8 cellular contexts compared by ENCODE assay signal in the genomic region with DNA sequence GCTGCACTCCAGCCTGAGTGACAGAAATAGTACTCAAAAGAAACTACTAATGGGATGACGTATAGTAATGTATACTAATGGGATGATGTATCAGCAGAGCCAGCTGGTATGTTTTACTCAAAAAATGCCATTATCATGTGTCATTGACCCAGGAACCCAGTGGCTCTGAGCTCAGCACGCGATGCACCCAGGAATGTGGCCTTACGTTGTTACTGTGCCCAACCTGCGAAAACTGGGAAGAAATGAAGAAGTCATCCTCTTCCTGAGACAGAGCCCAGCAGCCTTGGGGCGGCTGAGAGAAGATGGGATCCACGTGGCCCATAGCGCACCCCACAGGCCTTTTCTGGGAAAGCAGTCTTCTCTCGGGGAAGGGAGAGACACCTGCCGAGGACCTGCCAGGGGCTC. TPM values are rescaled to one million over a fixed set of nuclear protein-coding genes. Genes with fewer than 3 reads are reported as not detected.
DNase-seq lines count a peak whose midpoint lies in the region; ATAC-seq and TF ChIP-seq lines count a peak whose summit lies in the region.
"Had no signal": no experiment of that assay in that cellular context is flagged by ENCODE, and none has a peak within 500 bp of the region (broad histone marks: within the 10 kb centered on the region; RNA-seq: fewer than 3 reads in every experiment).

No MANE protein-coding gene starts in this region.

- in situ Hi-C loops in GM23248 (cut with MboI): no loop called here

- peak overlapping the region; percentile 89 for H3K27ac ChIP-seq in GM23248
- H3K27ac ChIP-seq in ascending aorta: no peak overlapping the region

- H3K4me3 ChIP-seq in GM23248 (no peak overlapping the region), ascending aorta (no peak overlapping the region)

- H2AFZ ChIP-seq in GM23248: no peak overlapping the region

- peaks cover 28% of the 10 kb centered on the region; the same call in 1 of the 2 replicates for H3K36me3 ChIP-seq in GM23248 (ENCODE audit: low read depth)
- peaks cover 46 to 78% of the 10 kb centered on the region in 2 donors for H3K36me3 ChIP-seq in ascending aorta

- H3K9me2 ChIP-seq in GM23248 (ENCODE audit: insufficient read depth): no peaks in the 10 kb centered on the region

- H3K4me1 ChIP-seq in GM23248 (ENCODE audit: insufficient read depth) (peaks cover 25% of the 10 kb centered on the region), ascending aorta (peaks cover 0 to under 1% of the 10 kb centered on the region in 2 donors)

- H4K20me1 ChIP-seq in GM23248 (ENCODE audit: insufficient read depth): no peaks in the 10 kb centered on the region

- H3K9me3 ChIP-seq in GM23248 (ENCODE audit: low read depth) (no peaks in the 10 kb centered on the region), ascending aorta (no peaks in the 10 kb centered on the region)

- intact Hi-C loops in ascending aorta (cut with DNase I): no loop called here

- H3K9ac ChIP-seq in GM23248: peak overlapping the region; percentile 67

- 17 to 20% methylated on average over 10 of the region's 10 CpGs for WGBS in GM23248 (ENCODE audit: low coverage in 1 of 2, low lambda C conversion rate in 2 of 2, missing lambda C conversion rate in 2 of 2), 2 experiments

- peaks cover 90% of the 10 kb centered on the region for H3K79me2 ChIP-seq in GM23248 (ENCODE audit: insufficient read depth)

- H3K27me3 ChIP-seq in GM23248 (replicated peaks; ENCODE audit: insufficient read depth): no peaks in the 10 kb centered on the region
- H3K27me3 ChIP-seq in ascending aorta: no peaks in the 10 kb centered on the region

- no peak for ATAC-seq in HG03159 (IDR thresholded peaks at IDR 0.05; ENCODE audit: unreplicated experiment)

- no peak for TF ChIP-seq CTCF in ascending aorta (IDR thresholded peaks at IDR 0.05)

- peak overlapping the region; percentile 54 for H3K4me2 ChIP-seq in GM23248 (ENCODE audit: unreplicated experiment)

- DNase-seq in GM23248: peak; percentile 99
- peak; percentile 11 for DNase-seq in OCI-M1 (lab: John Stamatoyannopoulos, UW)
- DNase-seq in dermis blood vessel endothelial cell: peak; percentile 62
- peak; percentile 67 for DNase-seq in renal cortical epithelial cell (ENCODE audit: low read depth)
- no peak for DNase-seq in ascending aorta (ENCODE audit: low spot score in 2 of 2)
- DNase-seq in T-helper 2 cell: no peak
- DNase-seq: NCI-H1930 had no signal

- H3F3A ChIP-seq in GM23248 (ENCODE audit: insufficient read depth): peaks cover 25% of the 10 kb centered on the region

RNA-seq across cellular contexts. Expression of gene UBE2J2, which starts 8.8 kb away (rescaled TPM):
- 49.7 and 51.0 TPM in 2 replicates for total RNA-seq in GM23248 (2014; rRNA removed; shearing (Covaris generic))
- 63.5 and 68.0 TPM in 2 replicates for polyA plus RNA-seq in GM23248 (2016; fragmentation: Nextera tagmentation; extraction: Ambion mirVana)
- total RNA-seq in dermis blood vessel endothelial cell (57.3 and 62.1 TPM in 2 replicates), renal cortical epithelial cell (48.6 and 50.2 TPM in 2 replicates), ascending aorta (25.2 TPM)

RNA-seq across cellular contexts. Expression of gene SCNN1D, which starts 15.4 kb away (rescaled TPM):
- 0.76 and 2.5 TPM in 2 replicates for total RNA-seq in GM23248 (2014; rRNA removed; shearing (Covaris generic))
- 0.46 and 0.55 TPM in 2 replicates for polyA plus RNA-seq in GM23248 (2016; fragmentation: Nextera tagmentation; extraction: Ambion mirVana)
- total RNA-seq in dermis blood vessel endothelial cell (0.14 and 1.0 TPM in 2 replicates), renal cortical epithelial cell (0.52 and 1.9 TPM in 2 replicates), ascending aorta (0.32 TPM)

RNA-seq across cellular contexts. Expression of gene C1QTNF12, which starts 18.3 kb away (rescaled TPM):
- total RNA-seq in GM23248 (2014; rRNA removed; shearing (Covaris generic)): 0.38 and 3.1 TPM in 2 replicates
- polyA plus RNA-seq in GM23248 (2016; fragmentation: Nextera tagmentation; extraction: Ambion mirVana): 2.0 and 2.1 TPM in 2 replicates
- 0.17 and 0.56 TPM in 2 replicates for total RNA-seq in dermis blood vessel endothelial cell
- 0.40 TPM in 1 of 2 replicates, not detected in the other for total RNA-seq in renal cortical epithelial cell
- total RNA-seq in ascending aorta: not detected

RNA-seq across cellular contexts. Expression of gene B3GALT6, which starts 32.8 kb away (rescaled TPM):
- total RNA-seq in GM23248 (2014; rRNA removed; shearing (Covaris generic)): 50.3 and 52.5 TPM in 2 replicates
- polyA plus RNA-seq in GM23248 (2016; fragmentation: Nextera tagmentation; extraction: Ambion mirVana): 6.5 and 8.3 TPM in 2 replicates
- 36.1 and 46.6 TPM in 2 replicates for total RNA-seq in dermis blood vessel endothelial cell
- 33.9 and 48.8 TPM in 2 replicates for total RNA-seq in renal cortical epithelial cell
- 94.9 TPM for total RNA-seq in ascending aorta

RNA-seq across cellular contexts. Expression of gene SDF4, which starts 33.1 kb away (rescaled TPM):
- 214 and 216 TPM in 2 replicates for total RNA-seq in GM23248 (2014; rRNA removed; shearing (Covaris generic))
- polyA plus RNA-seq in GM23248 (2016; fragmentation: Nextera tagmentation; extraction: Ambion mirVana): 261 and 269 TPM in 2 replicates
- total RNA-seq in dermis blood vessel endothelial cell (122 and 160 TPM in 2 replicates), renal cortical epithelial cell (76.6 and 207 TPM in 2 replicates), ascending aorta (223 TPM)

Comparison
In these comparisons a context has a peak if more than half of its experiments do, and no peak if none do; other contexts are left out.
1. DNase-seq: peak in GM23248 (single experiment), OCI-M1 (single experiment), dermis blood vessel endothelial cell (single experiment) and renal cortical epithelial cell (single experiment); none in ascending aorta (0 of 2) and T-helper 2 cell (0 of 5).